17 cellular contexts compared by ENCODE assay signal in genomic region chr17:58668598-58668935, GRCh38. TPM values are rescaled to one million over a fixed set of nuclear protein-coding genes. Genes with fewer than 3 reads are reported as not detected.
A peak's percentile ranks its signal among the peaks of the same experiment; 100 is the strongest.
DNase-seq lines count a peak whose midpoint lies in the region; ATAC-seq, FAIRE-seq and TF ChIP-seq lines count a peak whose summit lies in the region.
"Had no signal": no experiment of that assay in that cellular context is flagged by ENCODE, and none has a peak within 500 bp of the region (broad histone marks: within the 10 kb centered on the region; RNA-seq: fewer than 3 reads in every experiment).

No MANE protein-coding gene starts in this region.

- DNase-seq in HepG2 (ENCODE audit: low spot score) (no peak), right lobe of liver (no peak), PC-9 (peak in 1 of 2 experiments; percentile 61), NCI-H69 (lab: John Stamatoyannopoulos, UW) (no peak), iPS-NIHi7 (ENCODE audit: extremely low spot score) (no peak)
- DNase-seq in CD4-positive, alpha-beta memory T cell: no peak
- DNase-seq: ACHN; CD4-positive, alpha-beta T cell; COR-L47; DND-41; GDM1; GOT3; H9 had no signal

- TF ChIP-seq EP300 in HepG2 (IDR thresholded peaks at IDR 0.05; ENCODE audit: low read depth in 2 of 2, low read length in 2 of 2) (no peak), HepG2 (CRISPR knock-in tag; IDR thresholded peaks at IDR 0.05; ENCODE audit: borderline replicate concordance) (no peak)

- H3K9me3 ChIP-seq in HepG2 (ENCODE audit: low read length) (no peaks in the 10 kb centered on the region), right lobe of liver (no peaks in the 10 kb centered on the region), PC-9 (ENCODE audit: insufficient read depth, low read depth) (no peaks in the 10 kb centered on the region)
- H3K9me3 ChIP-seq in CD4-positive, alpha-beta memory T cell (ENCODE audit: control insufficient read depth in 1 of 2, low read length in 2 of 2): no peaks in the 10 kb centered on the region
- H3K9me3 ChIP-seq: BLaER1 treated with 17β-estradiol and CSF1 and Interleukin-3, amounts not matched to agents 10 nM and 100 nM had no signal

- H2AFZ ChIP-seq in HepG2 (ENCODE audit: low read length): no peak overlapping the region
- H2AFZ ChIP-seq in PC-9: no peak overlapping the region

- H3K4me2 ChIP-seq in HepG2 (ENCODE audit: low read depth, low read length) (no peak overlapping the region), PC-9 (peak overlapping the region; percentile 74)
- H3K4me2 ChIP-seq: BLaER1 treated with 17β-estradiol and CSF1 and Interleukin-3, amounts not matched to agents 10 nM and 100 nM had no signal

- peaks cover 10% of the 10 kb centered on the region for H3K4me1 ChIP-seq in HepG2 (ENCODE audit: insufficient read depth, low read length)
- no peaks in the 10 kb centered on the region for H3K4me1 ChIP-seq in right lobe of liver
- H3K4me1 ChIP-seq in PC-9 (replicated peaks; ENCODE audit: insufficient read depth): peaks cover 44% of the 10 kb centered on the region
- peaks cover 7% of the 10 kb centered on the region for H3K4me1 ChIP-seq in CD4-positive, alpha-beta memory T cell (ENCODE audit: insufficient read depth, low read length)

- no peak for TF ChIP-seq POLR2A in HepG2 (IDR thresholded peaks at IDR 0.05; ENCODE audit: insufficient read depth in 1 of 2, low read depth in 2 of 2, low read length in 2 of 2)
- TF ChIP-seq POLR2A in right lobe of liver (IDR thresholded peaks at IDR 0.05): no peak

- no peak overlapping the region for H3K27ac Mint-ChIP-seq in CD4-positive, alpha-beta memory T cell
- H3K27ac Mint-ChIP-seq: CD4-positive, alpha-beta T cell; H9 had no signal

- H3K4me3 Mint-ChIP-seq in CD4-positive, alpha-beta memory T cell: no peak overlapping the region
- H3K4me3 Mint-ChIP-seq: CD4-positive, alpha-beta T cell; H9 had no signal

- CTCF ChIA-PET in HepG2 (lab: Yijun Ruan, JAX; ENCODE audit: low intra/inter-chr PET ratio, low total read pairs) (no interaction called here), PC-9 (lab: Charles Lee) (no interaction called here)
- CTCF ChIA-PET in CD4-positive, alpha-beta memory T cell (lab: Charles Lee; ENCODE audit: partially characterized antibody): no interaction called here

- no peaks in the 10 kb centered on the region for H3K36me3 ChIP-seq in HepG2 (replicated peaks in 1 of 2; ENCODE audit: control insufficient read depth in 1 of 2, insufficient read depth in 2 of 2, low read length in 2 of 2)
- no peaks in the 10 kb centered on the region for H3K36me3 ChIP-seq in right lobe of liver
- H3K36me3 ChIP-seq in PC-9 (ENCODE audit: low read depth): no peaks in the 10 kb centered on the region
- H3K36me3 ChIP-seq in CD4-positive, alpha-beta memory T cell (ENCODE audit: insufficient read depth, low read length): no peaks in the 10 kb centered on the region
- H3K36me3 ChIP-seq: BLaER1 treated with 17β-estradiol and CSF1 and Interleukin-3, amounts not matched to agents 10 nM and 100 nM had no signal

- H3K4me1 Mint-ChIP-seq in CD4-positive, alpha-beta memory T cell: peaks cover 6 to 10% (median 7%) of the 10 kb centered on the region in 4 donors

- TF ChIP-seq CTCF in HepG2 (CRISPR knock-in tag; IDR thresholded peaks at IDR 0.05) (no peak), right lobe of liver (IDR thresholded peaks at IDR 0.05) (no peak), PC-9 (conservative IDR thresholded peaks at IDR 0.05) (no peak)

- H3K27me3 Mint-ChIP-seq in CD4-positive, alpha-beta memory T cell: peaks cover 4 to 5% of the 10 kb centered on the region in 2 donors

- POLR2A ChIA-PET in HepG2 (lab: Yijun Ruan, JAX): interaction anchor here (1.6 to 2.0 kb wide), 2 partner anchors 10 to 36 kb away, joined by 4 to 6 read pairs; no protein-coding TSS in a partner anchor
- POLR2A ChIA-PET in PC-9 (lab: Charles Lee; ENCODE audit: unreplicated experiment): interaction anchor here (0.6 kb wide), 2 partner anchors 8 to 37 kb away, joined by 3 to 6 read pairs; no protein-coding TSS in a partner anchor
- POLR2A ChIA-PET in CD4-positive, alpha-beta memory T cell (lab: Charles Lee; ENCODE audit: partially characterized antibody): no interaction called here

- H3K79me2 ChIP-seq in HepG2 (ENCODE audit: insufficient read depth, low read length) (no peaks in the 10 kb centered on the region), PC-9 (ENCODE audit: low read depth) (no peaks in the 10 kb centered on the region)

- H3K27ac ChIP-seq in HepG2 (ENCODE audit: extremely low read length, insufficient read depth, low read length) (no peak overlapping the region), right lobe of liver (no peak overlapping the region), PC-9 (peak overlapping the region; percentile 75)
- no peak overlapping the region for H3K27ac ChIP-seq in CD4-positive, alpha-beta memory T cell (ENCODE audit: low read depth, low read length)
- H3K27ac ChIP-seq: BLaER1 treated with 17β-estradiol and CSF1 and Interleukin-3, amounts not matched to agents 10 nM and 100 nM had no signal

- no peaks in the 10 kb centered on the region for H3K36me3 Mint-ChIP-seq in CD4-positive, alpha-beta memory T cell

- no peak overlapping the region for H3K9ac ChIP-seq in HepG2 (ENCODE audit: insufficient read depth, low read depth, low read length)
- H3K9ac ChIP-seq: BLaER1 treated with 17β-estradiol and CSF1 and Interleukin-3, amounts not matched to agents 10 nM and 100 nM had no signal

- peaks cover 34% of the 10 kb centered on the region for H3F3A ChIP-seq in PC-9 (ENCODE audit: insufficient read depth, low read depth)

- H3K27me3 ChIP-seq in HepG2 (ENCODE audit: control insufficient read depth in 1 of 2, insufficient read depth in 2 of 2, low read length in 2 of 2): no peaks in the 10 kb centered on the region; a peak in 1 of 5 replicates
- no peaks in the 10 kb centered on the region for H3K27me3 ChIP-seq in right lobe of liver
- H3K27me3 ChIP-seq in PC-9 (ENCODE audit: insufficient read depth, low read depth): no peaks in the 10 kb centered on the region
- H3K27me3 ChIP-seq in CD4-positive, alpha-beta memory T cell (ENCODE audit: insufficient read depth, low read length): no peaks in the 10 kb centered on the region
- H3K27me3 ChIP-seq: BLaER1 treated with 17β-estradiol and CSF1 and Interleukin-3, amounts not matched to agents 10 nM and 100 nM had no signal

- H3K9me2 ChIP-seq in PC-9 (ENCODE audit: insufficient read depth): no peaks in the 10 kb centered on the region

- H3K4me3 ChIP-seq in HepG2 (replicated peaks in 1 of 3; ENCODE audit: insufficient read depth in 1 of 3, low read depth in 2 of 3, low read length in 3 of 3) (no peak overlapping the region), right lobe of liver (no peak overlapping the region), PC-9 (peak overlapping the region; percentile 23; the same call in 1 of the 2 replicates)
- H3K4me3 ChIP-seq in CD4-positive, alpha-beta memory T cell (ENCODE audit: low read length in 2 of 2): no peak overlapping the region
- H3K4me3 ChIP-seq: BLaER1 treated with 17β-estradiol and CSF1 and Interleukin-3, amounts not matched to agents 10 nM and 100 nM had no signal

- in situ Hi-C loops in HepG2 (cut with HindIII; ENCODE audit: extremely low pct_ligation_motif_present, low pct_unique_long_range_greater_than_20kb): no loop called here

- BruUV-seq in HepG2 (replicated peaks; lab: Mats Ljungman, UMichigan): no TSS peak
- no TSS peak for BruUV-seq in PC-9 (replicated peaks; lab: Mats Ljungman, UMichigan)

- no peak for TF ChIP-seq RAD21 in HepG2 (CRISPR knock-in tag; IDR thresholded peaks at IDR 0.05)

- no peak for FAIRE-seq in HepG2 (lab: Jason Lieb, UNC)
- FAIRE-seq: GM12892 had no signal

- no peaks in the 10 kb centered on the region for H3K9me3 Mint-ChIP-seq in CD4-positive, alpha-beta memory T cell
- H3K9me3 Mint-ChIP-seq: CD4-positive, alpha-beta T cell; H9; HFFc6 had no signal

- H4K20me1 ChIP-seq in HepG2 (ENCODE audit: insufficient read depth, low read length) (no peaks in the 10 kb centered on the region), PC-9 (ENCODE audit: insufficient read depth) (no peaks in the 10 kb centered on the region)
- H4K20me1 ChIP-seq: BLaER1 treated with 17β-estradiol and CSF1 and Interleukin-3, amounts not matched to agents 10 nM and 100 nM had no signal

- WGBS in HepG2 (ENCODE audit: low lambda C conversion rate): 0% methylated on average over 2 of the region's 2 CpGs
- 91% methylated on average over 2 of the region's 2 CpGs for WGBS in right lobe of liver (ENCODE audit: insufficient coverage, low coverage, low lambda C conversion rate, missing lambda C conversion rate)

- intact Hi-C loops in HepG2 (cut with micrococcal nuclease; ENCODE audit: unreplicated experiment) (no loop called here), right lobe of liver (cut with DNase I) (no loop called here), PC-9 (cut with micrococcal nuclease; ENCODE audit: unreplicated experiment) (no loop called here)
- intact Hi-C loops in CD4-positive, alpha-beta memory T cell (cut with micrococcal nuclease): no loop called here

- ATAC-seq in HepG2 (no peak; the same call in 2 of the 3 replicates), right lobe of liver (no peak), esophagus mucosa (peak; percentile 51)

RNA-seq across cellular contexts. Expression of gene TEX14, which starts 23.3 kb away (rescaled TPM):
- total RNA-seq in HepG2 (2016; rRNA removed; fragmentation: Illumina TruSeq; extraction: Trizol) (0.07 TPM in 1 of 2 replicates, not detected in the other), right lobe of liver (under 1 TPM in 3 of 6 experiments, not detected in 3; 0.04 to 0.12 (median 0.09) TPM), PC-9 (2021) (0.28 and 0.55 TPM in 2 replicates), esophagus mucosa (0.24 TPM)
- total RNA-seq in HepG2 (2016; cell fraction: cytosol; rRNA removed; fragmentation: Illumina TruSeq; extraction: Trizol; ENCODE audit: low read depth): not detected in 2 replicates
- not detected in 2 replicates for total RNA-seq in HepG2 (2016; cell fraction: insoluble cytoplasmic fraction; rRNA removed; fragmentation: Illumina TruSeq; extraction: Trizol)
- not detected in 2 replicates for total RNA-seq in HepG2 (2016; cell fraction: membrane; rRNA removed; fragmentation: Illumina TruSeq; extraction: Trizol)
- total RNA-seq in HepG2 (2016; cell fraction: nucleus; rRNA removed; fragmentation: Illumina TruSeq; extraction: Trizol): 0.06 TPM in 1 of 2 replicates, not detected in the other
- 0.03 and 0.04 TPM in 2 replicates for polyA plus RNA-seq in HepG2 (2011; rRNA removed)
- polyA plus RNA-seq in HepG2 (2011; cell fraction: cytosol; rRNA removed): 0.01 and 0.03 TPM in 2 replicates
- 0.09 and 0.11 TPM in 2 replicates for polyA plus RNA-seq in HepG2 (2011; cell fraction: nucleus; rRNA removed)
- polyA plus RNA-seq in HepG2 (2012): 0.08 TPM in 1 of 2 replicates, not detected in the other
- not detected in 2 replicates for polyA plus RNA-seq in HepG2 (2016; cell fraction: cytosol; fragmentation: Illumina TruSeq; extraction: Trizol; ENCODE audit: low read depth)
- not detected in 2 replicates for polyA plus RNA-seq in HepG2 (2016; cell fraction: insoluble cytoplasmic fraction; fragmentation: Illumina TruSeq; extraction: Trizol; ENCODE audit: low read depth)
- polyA plus RNA-seq in HepG2 (2016; cell fraction: membrane; fragmentation: Illumina TruSeq; extraction: Trizol; ENCODE audit: low read depth): not detected in 2 replicates
- polyA plus RNA-seq in HepG2 (2016; cell fraction: nucleus; fragmentation: Illumina TruSeq; extraction: Trizol; ENCODE audit: insufficient read depth, low read depth): not detected in 2 replicates
- 0.02 and 0.04 TPM in 2 replicates for polyA minus RNA-seq in HepG2 (2011; rRNA and poly(A)+ RNA removed; ENCODE audit: low replicate concordance)
- not detected in 2 replicates for polyA minus RNA-seq in HepG2 (2011; cell fraction: cytosol; rRNA and poly(A)+ RNA removed)
- polyA minus RNA-seq in HepG2 (2011; cell fraction: nucleus; rRNA and poly(A)+ RNA removed): 0.12 and 0.26 TPM in 2 replicates
- total RNA-seq in CD4-positive, alpha-beta memory T cell: 1 to 10 TPM; 1.3 to 1.6 TPM
- polyA plus RNA-seq in CD4-positive, alpha-beta memory T cell: not detected

RNA-seq across cellular contexts. Expression of gene RAD51C, which starts 23.8 kb away (rescaled TPM):
- total RNA-seq in HepG2 (2016; rRNA removed; fragmentation: Illumina TruSeq; extraction: Trizol): 106 and 151 TPM in 2 replicates
- 50.0 and 53.5 TPM in 2 replicates for total RNA-seq in HepG2 (2016; cell fraction: cytosol; rRNA removed; fragmentation: Illumina TruSeq; extraction: Trizol; ENCODE audit: low read depth)
- 110 and 163 TPM in 2 replicates for total RNA-seq in HepG2 (2016; cell fraction: insoluble cytoplasmic fraction; rRNA removed; fragmentation: Illumina TruSeq; extraction: Trizol)
- 68.8 and 79.6 TPM in 2 replicates for total RNA-seq in HepG2 (2016; cell fraction: membrane; rRNA removed; fragmentation: Illumina TruSeq; extraction: Trizol)
- total RNA-seq in HepG2 (2016; cell fraction: nucleus; rRNA removed; fragmentation: Illumina TruSeq; extraction: Trizol): 50.4 and 54.3 TPM in 2 replicates
- 27.3 and 38.5 TPM in 2 replicates for polyA plus RNA-seq in HepG2 (2011; rRNA removed)
- 23.1 and 25.8 TPM in 2 replicates for polyA plus RNA-seq in HepG2 (2011; cell fraction: cytosol; rRNA removed)
- polyA plus RNA-seq in HepG2 (2011; cell fraction: nucleus; rRNA removed): 8.0 and 12.1 TPM in 2 replicates
- 34.0 and 48.5 TPM in 2 replicates for polyA plus RNA-seq in HepG2 (2012)
- polyA plus RNA-seq in HepG2 (2016; cell fraction: cytosol; fragmentation: Illumina TruSeq; extraction: Trizol; ENCODE audit: low read depth): 57.5 and 61.7 TPM in 2 replicates
- polyA plus RNA-seq in HepG2 (2016; cell fraction: insoluble cytoplasmic fraction; fragmentation: Illumina TruSeq; extraction: Trizol; ENCODE audit: low read depth): 139 and 168 TPM in 2 replicates
- 63.2 and 65.8 TPM in 2 replicates for polyA plus RNA-seq in HepG2 (2016; cell fraction: membrane; fragmentation: Illumina TruSeq; extraction: Trizol; ENCODE audit: low read depth)
- 70.5 and 75.0 TPM in 2 replicates for polyA plus RNA-seq in HepG2 (2016; cell fraction: nucleus; fragmentation: Illumina TruSeq; extraction: Trizol; ENCODE audit: insufficient read depth, low read depth)
- 6.8 and 14.3 TPM in 2 replicates for polyA minus RNA-seq in HepG2 (2011; rRNA and poly(A)+ RNA removed; ENCODE audit: low replicate concordance)
- polyA minus RNA-seq in HepG2 (2011; cell fraction: cytosol; rRNA and poly(A)+ RNA removed): 7.0 and 7.6 TPM in 2 replicates
- 19.2 and 27.5 TPM in 2 replicates for polyA minus RNA-seq in HepG2 (2011; cell fraction: nucleus; rRNA and poly(A)+ RNA removed)
- 10 to 100 TPM in 2 of 6 experiments, 1 to 10 TPM in 4; 6.5 to 22.2 (median 7.9) TPM for total RNA-seq in right lobe of liver
- 45.7 and 63.4 TPM in 2 replicates for total RNA-seq in PC-9 (2021)
- 15.1 TPM for total RNA-seq in esophagus mucosa
- 10 to 100 TPM; 25.8 to 28.2 TPM for total RNA-seq in CD4-positive, alpha-beta memory T cell
- 10 to 100 TPM; 45.5 to 74.2 TPM for polyA plus RNA-seq in CD4-positive, alpha-beta memory T cell
